In the genomic region with DNA sequence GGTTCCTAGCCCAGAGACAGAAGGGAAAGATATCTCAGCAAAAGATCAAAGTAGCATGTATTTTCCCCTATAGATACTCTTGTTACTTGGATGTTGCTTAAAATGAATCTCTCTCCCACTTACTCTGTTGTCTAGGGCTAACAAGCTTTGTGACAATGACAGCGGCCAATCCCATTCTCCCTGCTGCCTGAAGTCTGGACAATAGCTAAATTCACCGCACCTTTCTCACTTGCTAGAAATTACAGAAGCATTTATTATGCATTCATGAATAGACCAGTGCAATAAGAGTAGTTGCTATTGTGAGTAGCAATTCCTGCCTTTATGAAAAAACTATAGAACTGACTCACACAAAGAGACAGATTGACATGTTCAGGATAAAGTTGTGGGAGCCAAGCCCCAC, we compare ENCODE assay signal across 10 cellular contexts.
"Had no signal": no experiment of that assay in that cellular context is flagged by ENCODE, and none has a peak within 500 bp of the region (broad histone marks: within the 10 kb centered on the region; RNA-seq: fewer than 3 reads in every experiment).

No MANE protein-coding gene starts in this region.

- DNase-seq: GM23248, GOT3, H7, HFFc6, KBM-7 had no signal

- H3K9me3 Mint-ChIP-seq: HFFc6 had no signal

- H3K27me3 Mint-ChIP-seq: IgD-negative memory B cell had no signal

- FAIRE-seq: HepG2 had no signal

- H3K27ac ChIP-seq: GM23248, HL-60, KMS-11 had no signal

- H3K9ac ChIP-seq: GM23248, KMS-11 had no signal

- H3K27ac Mint-ChIP-seq: HFFc6, IgD-negative memory B cell had no signal

- H2AFZ ChIP-seq: GM23248 had no signal

- H3K4me3 Mint-ChIP-seq: HFFc6 had no signal

- ATAC-seq: HCT116, HepG2 had no signal

- H3K4me2 ChIP-seq: KMS-11 had no signal

- H3K4me3 ChIP-seq: GM23248 had no signal
